Comparison of ENCODE assay signal across 31 cellular contexts in the genomic region with DNA sequence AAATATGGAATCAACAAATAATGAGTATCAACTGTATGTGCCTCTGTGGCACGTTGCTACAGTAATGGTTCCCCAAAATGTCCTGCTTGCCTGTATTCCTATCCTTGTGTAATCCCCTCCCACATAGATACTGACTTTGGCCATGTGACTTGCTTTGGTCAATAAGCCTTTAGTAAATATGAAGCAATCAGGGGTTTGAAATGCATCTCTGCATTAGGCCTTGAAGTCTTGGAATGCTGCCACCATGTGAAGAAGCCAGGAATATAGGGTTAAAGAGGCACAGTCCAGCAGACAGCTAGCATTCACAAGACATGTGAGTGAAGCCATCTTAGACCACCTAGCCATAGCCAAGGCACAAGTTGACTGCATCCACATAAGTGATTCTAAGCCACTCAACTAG.
A peak's percentile ranks its signal among the peaks of the same experiment; 100 is the strongest.
DNase-seq lines count a peak whose midpoint lies in the region; ATAC-seq, FAIRE-seq and TF ChIP-seq lines count a peak whose summit lies in the region.
"Had no signal": no experiment of that assay in that cellular context is flagged by ENCODE, and none has a peak within 500 bp of the region (broad histone marks: within the 10 kb centered on the region; RNA-seq: fewer than 3 reads in every experiment).

No MANE protein-coding gene starts in this region.

- H2BK120ac ChIP-seq in trophoblast cell (ENCODE audit: insufficient read depth, low read length, poor library complexity): no peak overlapping the region

- no peak overlapping the region for H4K12ac ChIP-seq in trophoblast cell (ENCODE audit: low read depth, low read length)

- no peak overlapping the region for H2BK5ac ChIP-seq in trophoblast cell (ENCODE audit: low read depth, low read length, poor library complexity)

- H2AK5ac ChIP-seq in trophoblast cell (ENCODE audit: low read length): no peak overlapping the region

- H3K4me3 ChIP-seq in fibroblast of mammary gland (ENCODE audit: control insufficient read depth, low read depth, low read length) (no peak overlapping the region), trophoblast cell (ENCODE audit: low read depth, low read length) (no peak overlapping the region)
- H3K4me3 ChIP-seq: BLaER1, cardiac muscle cell, coronary artery, heart right ventricle, pancreas, skin epidermis, upper lobe of left lung had no signal

- no peak overlapping the region for H3K4me2 ChIP-seq in trophoblast cell (ENCODE audit: low read length)
- H3K4me2 ChIP-seq: BLaER1 had no signal

- H3K4ac ChIP-seq in trophoblast cell (ENCODE audit: low read depth, low read length): no peak overlapping the region

- H3K9ac ChIP-seq in trophoblast cell (ENCODE audit: low read length): peak overlapping the region; percentile 5
- H3K9ac ChIP-seq: BLaER1 had no signal

- no peak overlapping the region for H4K91ac ChIP-seq in trophoblast cell (ENCODE audit: low read depth, low read length)

- FAIRE-seq in D721Med (lab: Jason Lieb, UNC): no peak
- FAIRE-seq: pancreas had no signal

- no peak overlapping the region for H3K27ac ChIP-seq in trophoblast cell (ENCODE audit: low read depth, low read length)
- H3K27ac ChIP-seq: BLaER1, cardiac muscle cell, coronary artery, epithelial cell of prostate, heart right ventricle, pancreas, skin epidermis, upper lobe of left lung had no signal

- no peak overlapping the region for H3K18ac ChIP-seq in trophoblast cell (ENCODE audit: low read length)

- H3K4me1 ChIP-seq in trophoblast cell (ENCODE audit: control insufficient read depth in 1 of 2, insufficient read depth in 2 of 2, low read length in 2 of 2): peaks cover 4 to 5% of the 10 kb centered on the region in 2 experiments
- H3K4me1 ChIP-seq: BLaER1, heart right ventricle, pancreas, upper lobe of left lung had no signal

- no peak overlapping the region for H3K23ac ChIP-seq in trophoblast cell (ENCODE audit: low read length)

- no peaks in the 10 kb centered on the region for H3K79me2 ChIP-seq in trophoblast cell (ENCODE audit: control insufficient read depth, insufficient read depth, low read length, poor library complexity)

- DNase-seq in HT-29 (ENCODE audit: low spot score) (peak; percentile 4), OCI-M1 (lab: John Stamatoyannopoulos, UW) (peak; percentile 57), fibroblast of mammary gland (ENCODE audit: low read depth) (peak; percentile 43), trophoblast cell (no peak), RKO (ENCODE audit: low spot score) (no peak), D721Med (ENCODE audit: insufficient read length, low spot score) (no peak)
- DNase-seq: activated CD4-positive, alpha-beta T cell treated with anti-CD3 and anti-CD28 coated beads for 36 hours; activated CD8-positive, alpha-beta T cell treated with anti-CD3 and anti-CD28 coated beads for 36 hours; DMS53; effector memory CD4-positive, alpha-beta T cell; GF-D8; heart right ventricle; NCI-H1417; NCI-H2029 treated with DMSO at 0.1 percent for 48 hours; NCI-H526; nephron progenitor cell; NK-92 treated with Interleukin-12 subunit alpha and Interleukin-12 subunit beta, amount 100 ng/mL, for 24 hours; pancreas; PC-3; stimulated activated naive B cell treated with anti-CD40 and anti-IgM and Interleukin-4, amounts not matched to agents 10 μg/mL and 1 μg/mL and 100 μg/mL, for 72 hours; substantia nigra; T-helper 2 cell; upper lobe of left lung had no signal

- H3K27me3 ChIP-seq in trophoblast cell (ENCODE audit: insufficient read depth, low read length): no peaks in the 10 kb centered on the region
- H3K27me3 ChIP-seq: BLaER1, cardiac muscle cell, heart right ventricle, pancreas, upper lobe of left lung had no signal

- ATAC-seq in HG03439 (IDR thresholded peaks at IDR 0.05; ENCODE audit: unreplicated experiment): no peak
- ATAC-seq: activated CD4-positive, alpha-beta T cell treated with anti-CD3 and anti-CD28 coated beads for 36 hours; activated CD8-positive, alpha-beta T cell treated with anti-CD3 and anti-CD28 coated beads for 36 hours; HCT116; heart right ventricle; pancreas; PC-3; Right ventricle myocardium inferior; stimulated activated naive B cell treated with anti-CD40 and anti-IgM and Interleukin-4, amounts not matched to agents 10 μg/mL and 1 μg/mL and 100 μg/mL, for 72 hours had no signal

- peaks cover 3% of the 10 kb centered on the region for H3K79me1 ChIP-seq in trophoblast cell (ENCODE audit: low read length)

- H2BK12ac ChIP-seq in trophoblast cell (ENCODE audit: low read length): peak overlapping the region; percentile 81

- H3K36me3 ChIP-seq in trophoblast cell (ENCODE audit: control insufficient read depth in 1 of 2, insufficient read depth in 2 of 2, low read length in 2 of 2): no peaks in the 10 kb centered on the region
- H3K36me3 ChIP-seq: BLaER1, cardiac muscle cell, heart right ventricle, pancreas, upper lobe of left lung had no signal

- no peak overlapping the region for H4K8ac ChIP-seq in trophoblast cell (ENCODE audit: low read depth, low read length)

- H3K9me3 ChIP-seq in trophoblast cell (ENCODE audit: insufficient read depth, low read depth, low read length): no peaks in the 10 kb centered on the region
- H3K9me3 ChIP-seq: BLaER1, heart right ventricle, pancreas, upper lobe of left lung had no signal

- no peak overlapping the region for H3K14ac ChIP-seq in trophoblast cell (ENCODE audit: low read length)

- H2AFZ ChIP-seq in trophoblast cell (ENCODE audit: insufficient read depth, low read length, poor library complexity): no peak overlapping the region

- TF ChIP-seq CTCF in fibroblast of mammary gland (conservative IDR thresholded peaks at IDR 0.05; ENCODE audit: control insufficient read depth, insufficient read depth, low read depth, low read length) (no peak), D721Med (IDR thresholded peaks at IDR 0.05; ENCODE audit: insufficient read depth, missing control alignments) (no peak)

- no CpG with 5 or more reads among the region's 1 CpG for WGBS in trophoblast cell (ENCODE audit: extremely low coverage, insufficient coverage, insufficient read length)

Comparison
In these comparisons a context has a peak if more than half of its experiments do, and no peak if none do; other contexts are left out.
1. DNase-seq: peak in HT-29 (single experiment), OCI-M1 (single experiment) and fibroblast of mammary gland (single experiment); none in trophoblast cell (0 of 2), RKO (single experiment) and D721Med (single experiment).